ENCODE assay signal across 8 cellular contexts in the genomic region with DNA sequence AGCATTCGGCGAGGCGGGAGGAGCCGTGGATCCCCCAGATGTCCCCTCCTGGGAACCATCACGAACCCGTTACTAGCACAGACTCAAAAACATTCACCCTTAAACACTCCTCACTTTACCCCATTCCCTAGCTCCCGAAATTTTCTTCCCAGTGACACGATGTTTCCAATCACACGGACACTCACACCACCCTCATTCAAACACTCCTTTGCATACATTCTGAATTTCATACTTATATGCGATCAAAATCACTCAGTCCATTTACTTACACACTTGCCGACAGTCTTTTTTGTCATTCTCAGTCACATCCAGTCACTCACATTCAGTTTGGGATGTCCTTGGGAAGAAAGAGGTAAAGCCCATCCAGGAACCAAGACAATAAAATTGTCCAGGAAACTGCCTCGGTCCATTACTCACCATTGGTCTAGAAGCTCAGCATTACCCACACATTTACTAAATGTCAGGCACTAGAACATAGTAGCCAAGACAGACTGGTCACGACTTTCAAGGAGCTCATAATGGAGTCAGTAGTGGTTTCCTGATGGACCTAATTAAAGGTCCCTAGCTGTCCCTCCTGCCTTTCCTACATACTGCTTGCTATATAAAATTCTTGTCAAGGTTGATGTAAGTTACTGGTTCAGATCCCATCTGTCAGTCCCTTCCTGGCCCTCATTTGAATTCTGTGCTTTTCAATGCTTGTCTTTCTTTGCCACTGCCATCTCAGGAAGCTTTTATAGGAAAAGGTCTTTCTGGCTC. TPM values are rescaled to one million over a fixed set of nuclear protein-coding genes. Genes with fewer than 3 reads are reported as not detected.
A peak's percentile ranks its signal among the peaks of the same experiment; 100 is the strongest.
DNase-seq lines count a peak whose midpoint lies in the region; ATAC-seq and TF ChIP-seq lines count a peak whose summit lies in the region.

No MANE protein-coding gene starts in this region.

- no CpG with 5 or more reads among the region's 13 CpGs for WGBS in trophoblast cell (ENCODE audit: extremely low coverage, insufficient coverage, insufficient read length)

- peaks cover 29 to 32% of the 10 kb centered on the region in 2 experiments for H3K36me3 ChIP-seq in trophoblast cell (ENCODE audit: control insufficient read depth in 1 of 2, insufficient read depth in 2 of 2, low read length in 2 of 2)

- DNase-seq in T-helper 1 cell: no peak
- DNase-seq in OCI-M1 (lab: John Stamatoyannopoulos, UW): peak; percentile 49
- no peak for DNase-seq in epithelial cell of proximal tubule (ENCODE audit: low read depth)
- DNase-seq in trophoblast cell: peak in 1 of 2 donors; percentile 20
- DNase-seq in NCI-H526 (lab: John Stamatoyannopoulos, UW): no peak

- H3K4ac ChIP-seq in trophoblast cell (ENCODE audit: low read depth, low read length): peak overlapping the region; percentile 48

- no peak for TF ChIP-seq POLR2A in GM18505 (IDR thresholded peaks at IDR 0.05; ENCODE audit: borderline replicate concordance, extremely low read depth, insufficient read depth, insufficient read length)

- peaks cover 11% of the 10 kb centered on the region for H3K79me1 ChIP-seq in trophoblast cell (ENCODE audit: low read length)

- H3K79me2 ChIP-seq in trophoblast cell (ENCODE audit: control insufficient read depth, insufficient read depth, low read length, poor library complexity): peaks cover 10% of the 10 kb centered on the region

- H3K23ac ChIP-seq in trophoblast cell (ENCODE audit: low read length): no peak overlapping the region

- no peak overlapping the region for H2BK5ac ChIP-seq in trophoblast cell (ENCODE audit: low read depth, low read length, poor library complexity)

- no peak for TF ChIP-seq CTCF in epithelial cell of proximal tubule (conservative IDR thresholded peaks at IDR 0.05; ENCODE audit: low read depth, low read length)

- peak overlapping the region; percentile 76 for H3K14ac ChIP-seq in trophoblast cell (ENCODE audit: low read length)

- peak overlapping the region; percentile 85 for H3K4me2 ChIP-seq in trophoblast cell (ENCODE audit: low read length)

- ATAC-seq in GM21381 (IDR thresholded peaks at IDR 0.05; ENCODE audit: unreplicated experiment): no peak
- ATAC-seq in GM18505 (IDR thresholded peaks at IDR 0.05; ENCODE audit: unreplicated experiment): no peak

- H3K4me3 ChIP-seq in epithelial cell of proximal tubule (ENCODE audit: low read depth, low read length) (peak overlapping the region; percentile 82), trophoblast cell (ENCODE audit: low read depth, low read length) (peak overlapping the region; percentile 88)

- peaks cover 31% of the 10 kb centered on the region for H3K36me3 Mint-ChIP-seq in T-helper 1 cell treated with Interleukin-12 subunit alpha and Interleukin-12 subunit beta and Interleukin-4 antibody, amounts not matched to agents 30 μg/mL and 1 μg/mL, for 36 hours (ENCODE audit: low read depth)

- H2AK5ac ChIP-seq in trophoblast cell (ENCODE audit: low read length): peak overlapping the region; percentile 51

- peak overlapping the region; percentile 59 for H2BK120ac ChIP-seq in trophoblast cell (ENCODE audit: insufficient read depth, low read length, poor library complexity)

- no peaks in the 10 kb centered on the region for H3K9me3 Mint-ChIP-seq in T-helper 1 cell treated with Interleukin-12 subunit alpha and Interleukin-12 subunit beta and Interleukin-4 antibody, amounts not matched to agents 30 μg/mL and 1 μg/mL, for 36 hours

- H3K18ac ChIP-seq in trophoblast cell (ENCODE audit: low read length): peak overlapping the region; percentile 84

- H3K27me3 Mint-ChIP-seq in T-helper 1 cell treated with Interleukin-12 subunit alpha and Interleukin-12 subunit beta and Interleukin-4 antibody, amounts not matched to agents 30 μg/mL and 1 μg/mL, for 36 hours (ENCODE audit: low read depth): no peaks in the 10 kb centered on the region

- H3K27ac ChIP-seq in trophoblast cell (ENCODE audit: low read depth, low read length): no peak overlapping the region

- no peaks in the 10 kb centered on the region for H3K9me3 ChIP-seq in trophoblast cell (ENCODE audit: insufficient read depth, low read depth, low read length)

- peak overlapping the region; percentile 93 for H3K9ac ChIP-seq in trophoblast cell (ENCODE audit: low read length)

- peak overlapping the region; percentile 94 for H4K8ac ChIP-seq in trophoblast cell (ENCODE audit: low read depth, low read length)

- peaks cover 42% of the 10 kb centered on the region for H3K4me1 Mint-ChIP-seq in T-helper 1 cell treated with Interleukin-12 subunit alpha and Interleukin-12 subunit beta and Interleukin-4 antibody, amounts not matched to agents 30 μg/mL and 1 μg/mL, for 36 hours (ENCODE audit: low read depth)

- H3K4me3 Mint-ChIP-seq in T-helper 1 cell treated with Interleukin-12 subunit alpha and Interleukin-12 subunit beta and Interleukin-4 antibody, amounts not matched to agents 30 μg/mL and 1 μg/mL, for 36 hours: peak overlapping the region; percentile 95

- H3K4me1 ChIP-seq in trophoblast cell (ENCODE audit: control insufficient read depth in 1 of 2, insufficient read depth in 2 of 2, low read length in 2 of 2): peaks cover 7 to 28% of the 10 kb centered on the region in 2 experiments

- H3K27me3 ChIP-seq in trophoblast cell (ENCODE audit: insufficient read depth, low read length): no peaks in the 10 kb centered on the region

- H4K12ac ChIP-seq in trophoblast cell (ENCODE audit: low read depth, low read length): peak overlapping the region; percentile 97

- H4K91ac ChIP-seq in trophoblast cell (ENCODE audit: low read depth, low read length): peak overlapping the region; percentile 92

- H2AFZ ChIP-seq in trophoblast cell (ENCODE audit: insufficient read depth, low read length, poor library complexity): peak overlapping the region; percentile 93

- H2BK12ac ChIP-seq in trophoblast cell (ENCODE audit: low read length): no peak overlapping the region

- peak overlapping the region; percentile 94 for H3K27ac Mint-ChIP-seq in T-helper 1 cell treated with Interleukin-12 subunit alpha and Interleukin-12 subunit beta and Interleukin-4 antibody, amounts not matched to agents 30 μg/mL and 1 μg/mL, for 36 hours

RNA-seq across cellular contexts. Expression of a gene that starts 0.6 kb away (rescaled TPM):
- 61.8 TPM in 2 replicates for total RNA-seq in epithelial cell of proximal tubule
- polyA plus RNA-seq in trophoblast cell (2013): 64.7 and 66.8 TPM in 2 replicates

RNA-seq across cellular contexts. Expression of a gene that starts 0.8 kb away (rescaled TPM):
- 2.1 and 3.5 TPM in 2 replicates for total RNA-seq in epithelial cell of proximal tubule
- 7.4 and 8.2 TPM in 2 replicates for polyA plus RNA-seq in trophoblast cell (2013)

RNA-seq across cellular contexts. Expression of a gene that starts 7.9 kb away (rescaled TPM):
- total RNA-seq in epithelial cell of proximal tubule: 40.3 and 41.3 TPM in 2 replicates
- 26.1 and 29.2 TPM in 2 replicates for polyA plus RNA-seq in trophoblast cell (2013)

RNA-seq across cellular contexts. Expression of a gene that starts 17.7 kb away (rescaled TPM):
- total RNA-seq in epithelial cell of proximal tubule: 2.8 and 5.2 TPM in 2 replicates
- 9.4 and 10.7 TPM in 2 replicates for polyA plus RNA-seq in trophoblast cell (2013)
